Comparison of ENCODE assay signal across 8 cellular contexts in genomic region chr12:56127888-56128668, GRCh38. TPM values are rescaled to one million over a fixed set of nuclear protein-coding genes. Genes with fewer than 3 reads are reported as not detected.
A peak's percentile ranks its signal among the peaks of the same experiment; 100 is the strongest.
DNase-seq lines count a peak whose midpoint lies in the region; ATAC-seq lines count a peak whose summit lies in the region.

Gene ESYT1 (plus strand): TSS chr12:56128267. CDS start chr12:56128320, 53 bp downstream.

- peaks cover 37 to 45% of the 10 kb centered on the region in 2 donors for H3K36me3 Mint-ChIP-seq in activated naive CD4-positive, alpha-beta T cell treated with anti-CD3 and anti-CD28 coated beads, Interleukin-2, amount 50 U/mL, for 72 hours

- peak within 1 kb of the TSS; percentile 82 for H3K27ac ChIP-seq in temporal lobe (ENCODE audit: low read depth, low read length)

- peak within 1 kb of the TSS; percentile 88 for H3K4me3 ChIP-seq in GM08714 (ENCODE audit: low read length)

- peak within 1 kb of the TSS; percentile 87 to 98 for H3K27ac Mint-ChIP-seq in activated naive CD4-positive, alpha-beta T cell treated with anti-CD3 and anti-CD28 coated beads, Interleukin-2, amount 50 U/mL, for 72 hours

- ATAC-seq in HG02610 (IDR thresholded peaks at IDR 0.05; ENCODE audit: unreplicated experiment), result peak; percentile 88
- peak; percentile 93 to 95 for ATAC-seq in activated naive CD4-positive, alpha-beta T cell treated with anti-CD3 and anti-CD28 coated beads, Interleukin-2, amount 50 U/mL, for 72 hours

- DNase-seq in NCI-H1092 treated with DMSO at 0.1 percent for 48 hours (lab: John Stamatoyannopoulos, UW) (peak; percentile 97), SKM-1 (lab: John Stamatoyannopoulos, UW; ENCODE audit: unreplicated experiment) (peak; percentile 90), glomerular endothelial cell (ENCODE audit: extremely low read depth, low read depth, low spot score) (peak; percentile 99), occipital lobe (lab: John Stamatoyannopoulos, UW) (peak; percentile 99)
- DNase-seq in activated naive CD4-positive, alpha-beta T cell treated with anti-CD3 and anti-CD28 coated beads, Interleukin-2, amount 50 U/mL, for 72 hours (ENCODE audit: low spot score in 2 of 2), result peak; percentile 94 to 99

- no peaks in the 10 kb centered on the region for H3K9me3 Mint-ChIP-seq in activated naive CD4-positive, alpha-beta T cell treated with anti-CD3 and anti-CD28 coated beads, Interleukin-2, amount 50 U/mL, for 72 hours

RNA-seq across cellular contexts. Expression of gene ESYT1, which starts in this region (rescaled TPM):
- total RNA-seq in activated naive CD4-positive, alpha-beta T cell treated with anti-CD3 and anti-CD28 coated beads, Interleukin-2, amount 50 U/mL, for 72 hours, result 100 to 1,000 TPM; 159 to 197 TPM
- 269 and 275 TPM in 2 replicates for total RNA-seq in glomerular endothelial cell
- 21.8 TPM for total RNA-seq in occipital lobe
- 19.2 TPM for total RNA-seq in temporal lobe

Comparison
In these comparisons a context has a peak if more than half of its experiments do, and no peak if none do; other contexts are left out.
1. Peak in every context shown above with its lines: DNase-seq, ATAC-seq, H3K4me3 ChIP-seq and H3K27ac ChIP-seq.